ENCODE assay signal across 33 cellular contexts in the genomic region with DNA sequence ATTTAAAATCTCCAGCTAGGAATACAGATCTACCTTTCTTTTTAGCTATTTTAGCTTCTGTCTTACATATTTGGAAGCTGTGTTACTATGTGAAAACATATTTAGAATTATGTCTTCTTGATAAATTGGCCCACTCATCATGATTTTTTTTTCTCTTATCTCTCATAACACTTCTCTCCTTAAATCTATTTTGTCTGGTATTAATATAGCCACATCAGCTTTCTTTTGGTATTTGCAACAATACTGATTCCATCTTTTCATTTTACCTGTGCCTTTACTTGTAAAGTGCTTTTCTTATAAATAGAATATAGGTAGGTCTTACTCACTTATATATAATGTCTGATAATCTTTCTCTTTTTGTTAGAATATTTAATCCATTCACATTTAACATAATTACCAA.
"Had no signal": no experiment of that assay in that cellular context is flagged by ENCODE, and none has a peak within 500 bp of the region (broad histone marks: within the 10 kb centered on the region; RNA-seq: fewer than 3 reads in every experiment).

No MANE protein-coding gene starts in this region.

- H3K4me3 ChIP-seq: adrenal gland, body of pancreas, colonic mucosa, esophagus squamous epithelium, gastroesophageal sphincter, heart right ventricle had no signal

- H3K27ac ChIP-seq: adrenal gland, body of pancreas, colonic mucosa, epithelial cell of prostate, esophagus squamous epithelium, gastroesophageal sphincter, heart right ventricle, WERI-Rb-1 had no signal

- H3K9me3 Mint-ChIP-seq: activated B cell treated with CpG ODN at 0.5 μM for 24 hours; activated naive CD4-positive, alpha-beta T cell treated with anti-CD3 and anti-CD28 coated beads, Interleukin-2, amount 50 U/mL, for 24 hours; T-helper 1 cell treated with Interleukin-12 subunit alpha and Interleukin-12 subunit beta and Interleukin-4 antibody, amounts not matched to agents 30 μg/mL and 1 μg/mL, for 36 hours had no signal

- ATAC-seq: activated CD4-positive, CD25-positive, alpha-beta regulatory T cell treated with anti-CD3 and anti-CD28 coated beads, Interleukin-2, amount 50 U/mL, for 24 hours; activated CD8-positive, alpha-beta memory T cell treated with anti-CD3 and anti-CD28 coated beads, Interleukin-2, amount 10 ng/mL, durations not matched to agents 7 days and 5 days; activated CD8-positive, alpha-beta T cell treated with anti-CD3 and anti-CD28 coated beads, Interleukin-2, amount 10 ng/mL, durations not matched to agents 7 days and 5 days; activated naive CD8-positive, alpha-beta T cell treated with anti-CD3 and anti-CD28 coated beads, Interleukin-2, amount 50 U/mL, for 24 hours; body of pancreas; gastroesophageal sphincter; heart right ventricle had no signal

- H3K36me3 ChIP-seq: adrenal gland, colonic mucosa, esophagus squamous epithelium, gastroesophageal sphincter, heart right ventricle, WERI-Rb-1 had no signal

- H3K27me3 Mint-ChIP-seq: activated B cell treated with CpG ODN at 0.5 μM for 24 hours; activated CD4-positive, alpha-beta memory T cell treated with anti-CD3 and anti-CD28 coated beads for 36 hours; activated CD8-positive, alpha-beta memory T cell treated with anti-CD3 and anti-CD28 coated beads, Interleukin-2, amount 10 ng/mL, durations not matched to agents 7 days and 5 days; activated naive CD4-positive, alpha-beta T cell treated with anti-CD3 and anti-CD28 coated beads, Interleukin-2, amount 50 U/mL, for 24 hours; activated naive CD8-positive, alpha-beta T cell treated with anti-CD3 and anti-CD28 coated beads for 36 hours; activated naive CD8-positive, alpha-beta T cell treated with anti-CD3 and anti-CD28 coated beads, Interleukin-2, amount 50 U/mL, for 24 hours had no signal

- H3K27ac Mint-ChIP-seq: activated B cell treated with CpG ODN at 0.5 μM for 24 hours; activated CD4-positive, alpha-beta memory T cell treated with anti-CD3 and anti-CD28 coated beads for 36 hours; activated CD8-positive, alpha-beta memory T cell treated with anti-CD3 and anti-CD28 coated beads, Interleukin-2, amount 10 ng/mL, durations not matched to agents 7 days and 5 days; activated CD8-positive, alpha-beta T cell treated with anti-CD3 and anti-CD28 coated beads, Interleukin-2, amount 10 ng/mL, durations not matched to agents 7 days and 5 days; activated naive CD4-positive, alpha-beta T cell treated with anti-CD3 and anti-CD28 coated beads for 36 hours; activated naive CD8-positive, alpha-beta T cell treated with anti-CD3 and anti-CD28 coated beads for 36 hours; activated naive CD8-positive, alpha-beta T cell treated with anti-CD3 and anti-CD28 coated beads, Interleukin-2, amount 50 U/mL, for 24 hours; activated T-helper 1 cell treated with anti-CD3 and anti-CD28 coated beads, Interleukin-12 subunit alpha, Interleukin-12 subunit beta, Interleukin-2, Interleukin-4 antibody, amounts not matched to agents 30 ng/mL and 10 ng/mL and 1 ng/mL, durations not matched to agents 14 hours and 24 hours and 36 hours; activated T-helper 2 cell treated with anti-CD3 and anti-CD28 coated beads, Interferon-gamma antibody, Interleukin-2, Interleukin-4, amounts not matched to agents 10 μg/mL and 5 μg/mL and 100 μg/mL, durations not matched to agents 14 hours and 24 hours and 36 hours; T-helper 1 cell treated with Interleukin-12 subunit alpha and Interleukin-12 subunit beta and Interleukin-4 antibody, amounts not matched to agents 30 μg/mL and 1 μg/mL, for 36 hours; T-helper 2 cell treated with Interferon-gamma antibody and Interleukin-4, amounts not matched to agents 5 μg/mL and 100 μg/mL, for 36 hours had no signal

- DNase-seq: activated B cell treated with CpG ODN at 0.5 μM for 24 hours; activated CD4-positive, alpha-beta memory T cell treated with anti-CD3 and anti-CD28 coated beads for 36 hours; activated CD4-positive, alpha-beta T cell treated with anti-CD3 and anti-CD28 coated beads for 48 hours; activated CD8-positive, alpha-beta memory T cell treated with anti-CD3 and anti-CD28 coated beads, Interleukin-2, amount 10 ng/mL, durations not matched to agents 7 days and 5 days; activated CD8-positive, alpha-beta memory T cell treated with anti-CD3 and anti-CD28 coated beads, Interleukin-2, amount 50 U/mL, for 4 hours; activated CD8-positive, alpha-beta T cell treated with anti-CD3 and anti-CD28 coated beads, Interleukin-2, amount 10 ng/mL, durations not matched to agents 7 days and 5 days; activated effector memory CD4-positive, alpha-beta T cell treated with anti-CD3 and anti-CD28 coated beads, Interleukin-2, amount 50 U/mL, for 16 hours; activated naive CD4-positive, alpha-beta T cell treated with anti-CD3 and anti-CD28 coated beads for 36 hours; activated naive CD8-positive, alpha-beta T cell treated with anti-CD3 and anti-CD28 coated beads for 36 hours; activated naive CD8-positive, alpha-beta T cell treated with anti-CD3 and anti-CD28 coated beads, Interleukin-2, amount 50 U/mL, for 24 hours; activated T-cell treated with anti-CD3 and anti-CD28 coated beads, Interleukin-2, amount 50 U/mL, for 1 hour; activated T-cell treated with anti-CD3 and anti-CD28 coated beads, Interleukin-2, amount 50 U/mL, for 48 hours; adrenal gland; amygdala; aorta; body of pancreas; caudate nucleus; cerebellar nuclear complex; colonic mucosa; effector CD8-positive, alpha-beta T cell; esophagus squamous epithelium; foreskin melanocyte; heart right ventricle; T1000; WERI-Rb-1 had no signal

- H3K9me3 ChIP-seq: adrenal gland, body of pancreas, colonic mucosa, esophagus squamous epithelium, gastroesophageal sphincter had no signal

- H3K27me3 ChIP-seq: adrenal gland, body of pancreas, colonic mucosa, esophagus squamous epithelium, gastroesophageal sphincter, heart right ventricle had no signal

- H3K4me3 Mint-ChIP-seq: activated B cell treated with CpG ODN at 0.5 μM for 24 hours; activated CD4-positive, alpha-beta memory T cell treated with anti-CD3 and anti-CD28 coated beads for 36 hours; activated CD8-positive, alpha-beta memory T cell treated with anti-CD3 and anti-CD28 coated beads, Interleukin-2, amount 10 ng/mL, durations not matched to agents 7 days and 5 days; activated CD8-positive, alpha-beta T cell treated with anti-CD3 and anti-CD28 coated beads, Interleukin-2, amount 10 ng/mL, durations not matched to agents 7 days and 5 days; activated naive CD4-positive, alpha-beta T cell treated with anti-CD3 and anti-CD28 coated beads for 36 hours; activated naive CD4-positive, alpha-beta T cell treated with anti-CD3 and anti-CD28 coated beads, Interleukin-2, amount 50 U/mL, for 24 hours; activated naive CD8-positive, alpha-beta T cell treated with anti-CD3 and anti-CD28 coated beads for 36 hours; activated naive CD8-positive, alpha-beta T cell treated with anti-CD3 and anti-CD28 coated beads, Interleukin-2, amount 50 U/mL, for 24 hours; activated T-helper 1 cell treated with anti-CD3 and anti-CD28 coated beads, Interleukin-12 subunit alpha, Interleukin-12 subunit beta, Interleukin-2, Interleukin-4 antibody, amounts not matched to agents 30 ng/mL and 10 ng/mL and 1 ng/mL, durations not matched to agents 14 hours and 24 hours and 36 hours; T-helper 1 cell treated with Interleukin-12 subunit alpha and Interleukin-12 subunit beta and Interleukin-4 antibody, amounts not matched to agents 30 μg/mL and 1 μg/mL, for 36 hours; T-helper 2 cell treated with Interferon-gamma antibody and Interleukin-4, amounts not matched to agents 5 μg/mL and 100 μg/mL, for 36 hours had no signal
